8 cellular contexts compared by ENCODE assay signal in the genomic region with DNA sequence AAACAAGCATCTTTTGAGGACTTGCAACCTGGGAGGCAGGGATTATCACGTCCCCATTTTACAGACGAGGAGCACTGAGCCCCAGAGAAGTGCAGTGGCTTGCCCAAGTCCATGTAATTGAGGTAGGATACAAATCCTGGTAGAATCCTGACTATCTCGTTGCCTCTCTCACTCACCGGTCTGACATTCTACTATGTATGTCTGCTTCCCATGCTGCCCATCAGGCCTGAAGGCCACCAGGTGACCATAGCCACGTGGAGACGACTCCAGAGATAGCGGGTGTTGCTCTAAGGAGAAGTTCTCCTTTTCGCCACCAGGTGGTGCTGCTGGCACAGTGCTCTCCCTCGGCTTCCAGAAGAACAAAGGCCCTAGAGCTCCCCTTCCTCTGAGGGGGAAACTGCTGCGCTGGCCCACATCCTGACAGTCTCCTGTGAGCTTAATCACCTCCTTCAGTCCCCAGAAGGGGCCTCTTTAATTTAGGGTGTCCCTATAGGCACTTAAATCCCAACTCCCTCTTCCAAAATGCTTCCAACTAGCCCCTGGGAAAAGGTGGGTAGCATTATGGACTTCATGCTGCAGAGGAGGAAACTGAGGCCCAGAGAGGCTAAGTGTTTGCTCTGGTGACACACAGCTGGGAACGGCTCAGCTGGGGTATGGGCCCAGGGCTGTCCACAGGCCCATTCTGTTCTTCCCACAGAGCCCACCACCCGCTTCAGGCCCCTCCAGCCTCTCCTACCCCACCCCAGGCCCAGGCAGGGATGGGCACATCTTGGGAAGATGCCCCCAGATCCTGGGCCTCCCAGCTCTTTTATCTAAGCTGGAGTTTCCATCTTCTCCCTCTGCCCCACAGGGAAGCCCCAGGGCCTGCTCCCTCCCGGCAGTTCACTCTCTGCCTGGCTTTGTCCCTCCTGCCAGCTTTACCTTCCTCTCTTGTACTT. TPM values are rescaled to one million over a fixed set of nuclear protein-coding genes. Genes with fewer than 3 reads are reported as not detected.
DNase-seq lines count a peak whose midpoint lies in the region.

No MANE protein-coding gene starts in this region.

- peak; percentile 70 to 82 for DNase-seq in AML-193 (lab: John Stamatoyannopoulos, UW)
- peak; percentile 98 for DNase-seq in GM19240 (ENCODE audit: insufficient read length, low spot score)
- peak; percentile 95 for DNase-seq in HT-29 (ENCODE audit: low spot score)
- DNase-seq in NOMO-1 treated with dmso at 0.1 percent for 144 hours (lab: John Stamatoyannopoulos, UW; ENCODE audit: unreplicated experiment): peak; percentile 73
- peak; percentile 68 to 87 (median 85) for DNase-seq in activated CD8-positive, alpha-beta memory T cell treated with anti-CD3 and anti-CD28 coated beads for 48 hours (ENCODE audit: low read depth in 2 of 3, low spot score in 2 of 3)
- DNase-seq in epidermal melanocyte (ENCODE audit: insufficient read length, low spot score): peak; percentile 98
- DNase-seq in mucosa of gallbladder (ENCODE audit: low spot score): peak; percentile 88
- DNase-seq in stimulated activated CD8-positive, alpha-beta memory T cell treated with anti-CD3 and anti-CD28 coated beads, Interleukin-4, amount 100 ng/mL, for 48 hours: peak; percentile 94

RNA-seq across cellular contexts. Expression of a gene that starts 6.4 kb away (rescaled TPM):
- total RNA-seq in HT-29 (2014; rRNA removed; shearing (Covaris generic)): not detected in 2 replicates
- 0.06 TPM for total RNA-seq in mucosa of gallbladder

RNA-seq across cellular contexts. Expression of a gene that starts 9.8 kb away (rescaled TPM):
- total RNA-seq in HT-29 (2014; rRNA removed; shearing (Covaris generic)): not detected in 2 replicates
- not detected for total RNA-seq in mucosa of gallbladder

RNA-seq across cellular contexts. Expression of a gene that starts 18.7 kb away (rescaled TPM):
- total RNA-seq in HT-29 (2014; rRNA removed; shearing (Covaris generic)): 52.9 TPM in 2 replicates
- total RNA-seq in mucosa of gallbladder: 15.3 TPM

RNA-seq across cellular contexts. Expression of a gene that starts 32.9 kb away (rescaled TPM):
- 48.9 and 58.3 TPM in 2 replicates for total RNA-seq in HT-29 (2014; rRNA removed; shearing (Covaris generic))
- total RNA-seq in mucosa of gallbladder: 46.3 TPM

RNA-seq across cellular contexts. Expression of a gene that starts 35.8 kb away (rescaled TPM):
- 87.7 and 94.2 TPM in 2 replicates for total RNA-seq in HT-29 (2014; rRNA removed; shearing (Covaris generic))
- 39.5 TPM for total RNA-seq in mucosa of gallbladder

Comparison
In these comparisons a context has a peak if more than half of its experiments do, and no peak if none do; other contexts are left out.
1. Peak in every context shown above with its lines: DNase-seq.